1 cellular context compared by ENCODE assay signal in genomic region chr5:60860572-60860971, GRCh38. TPM values are rescaled to one million over a fixed set of nuclear protein-coding genes. Genes with fewer than 3 reads are reported as not detected.
"Had no signal": no experiment of that assay in that cellular context is flagged by ENCODE, and none has a peak within 500 bp of the region (broad histone marks: within the 10 kb centered on the region; RNA-seq: fewer than 3 reads in every experiment).

No MANE protein-coding gene starts in this region.

RNA-seq across cellular contexts. Expression of gene ELOVL7, which starts 16.5 kb away (rescaled TPM):
- polyA plus RNA-seq: IMR-90 had no signal
